ENCODE assay signal across 1 cellular context in the genomic region with DNA sequence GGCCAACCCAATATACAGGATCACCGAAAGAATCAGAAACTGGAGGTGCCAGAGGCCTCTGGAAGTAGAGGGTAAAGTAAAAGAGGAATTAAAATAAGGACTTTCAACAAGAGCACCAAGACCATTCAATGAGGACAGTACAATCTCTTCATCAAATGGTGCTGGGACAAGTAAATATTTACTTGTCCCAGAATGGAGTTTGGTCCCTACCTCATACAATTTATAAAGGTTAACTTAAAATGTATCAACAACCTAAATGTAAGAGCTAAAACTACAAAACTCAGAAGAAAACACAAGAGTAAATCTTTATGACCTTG.
TF ChIP-seq lines count a peak whose summit lies in the region.

No MANE protein-coding gene starts in this region.

TF ChIP-seq in HepG2, 621 proteins besides CTCF, POLR2A, EP300 and RAD21 (continued from another document and continues in another):
- TF ChIP-seq ZNF609 (CRISPR knock-in tag; IDR thresholded peaks at IDR 0.05; ENCODE audit: borderline replicate concordance) (no peak), MATR3 (CRISPR knock-in tag; IDR thresholded peaks at IDR 0.05) (no peak), YY1 (IDR thresholded peaks at IDR 0.05; ENCODE audit: insufficient read depth, insufficient replicate concordance, low read depth, low read length) (no peak), ZNF749 (CRISPR knock-in tag; IDR thresholded peaks at IDR 0.05; ENCODE audit: borderline replicate concordance) (no peak), HNRNPUL1 (IDR thresholded peaks at IDR 0.05; ENCODE audit: low read depth, low read length) (no peak), SIN3B (IDR thresholded peaks at IDR 0.05; ENCODE audit: low read length) (no peak), KAT8 (CRISPR knock-in tag; IDR thresholded peaks at IDR 0.05) (no peak), SAFB2 (CRISPR knock-in tag; IDR thresholded peaks at IDR 0.05; ENCODE audit: borderline replicate concordance, low read depth) (no peak; the same call in 1 of the 2 replicates), SKI (IDR thresholded peaks at IDR 0.05; ENCODE audit: partially characterized antibody) (no peak), ZNF468 (CRISPR knock-in tag; IDR thresholded peaks at IDR 0.05) (no peak), SALL1 (CRISPR knock-in tag; IDR thresholded peaks at IDR 0.05) (no peak), ZSCAN9 (CRISPR knock-in tag; IDR thresholded peaks at IDR 0.05; ENCODE audit: borderline replicate concordance) (no peak; the same call in 1 of the 2 replicates), ATF4 (CRISPR knock-in tag; IDR thresholded peaks at IDR 0.05) (no peak), FOSL2 (CRISPR knock-in tag; IDR thresholded peaks at IDR 0.05) (no peak), HNF4A (CRISPR knock-in tag; IDR thresholded peaks at IDR 0.05) (peak; percentile 85), ZSCAN31 (CRISPR knock-in tag; IDR thresholded peaks at IDR 0.05; ENCODE audit: low read depth) (no peak), AHR (CRISPR knock-in tag; IDR thresholded peaks at IDR 0.05) (no peak), MTF2 (CRISPR knock-in tag; IDR thresholded peaks at IDR 0.05; ENCODE audit: borderline replicate concordance) (no peak), ZNF619 (CRISPR knock-in tag; IDR thresholded peaks at IDR 0.05) (no peak), ZNF543 (CRISPR knock-in tag; IDR thresholded peaks at IDR 0.05) (no peak), FOSL1 (CRISPR knock-in tag; IDR thresholded peaks at IDR 0.05; ENCODE audit: borderline replicate concordance) (no peak), MIER2 (CRISPR knock-in tag; IDR thresholded peaks at IDR 0.05) (no peak), MAFF (IDR thresholded peaks at IDR 0.05; ENCODE audit: low read depth, low read length) (no peak), NFYB (CRISPR knock-in tag; IDR thresholded peaks at IDR 0.05) (no peak), ZNF280D (CRISPR knock-in tag; IDR thresholded peaks at IDR 0.05) (0 out of 2 replicates have a peak, but pooled peaks have one; percentile 4), DR1 (CRISPR knock-in tag; IDR thresholded peaks at IDR 0.05) (no peak), TEAD2 (CRISPR knock-in tag; IDR thresholded peaks at IDR 0.05) (no peak), ZNF878 (CRISPR knock-in tag; IDR thresholded peaks at IDR 0.05) (no peak; the same call in 1 of the 2 replicates), GZF1 (CRISPR knock-in tag; IDR thresholded peaks at IDR 0.05) (no peak), ZNF549 (CRISPR knock-in tag; IDR thresholded peaks at IDR 0.05) (no peak), ZNF335 (CRISPR knock-in tag; IDR thresholded peaks at IDR 0.05) (no peak), ZNF629 (CRISPR knock-in tag; conservative IDR thresholded peaks at IDR 0.05) (no peak), RBAK (CRISPR knock-in tag; IDR thresholded peaks at IDR 0.05) (no peak), ZNF75D (CRISPR knock-in tag; IDR thresholded peaks at IDR 0.05; ENCODE audit: borderline replicate concordance) (no peak), THAP7 (CRISPR knock-in tag; IDR thresholded peaks at IDR 0.05) (no peak), HNRNPLL (IDR thresholded peaks at IDR 0.05; ENCODE audit: low read depth, low read length, poor library complexity, severe bottlenecking) (no peak), ZNF652 (CRISPR knock-in tag; IDR thresholded peaks at IDR 0.05; ENCODE audit: borderline replicate concordance, low read depth) (no peak)
- TF ChIP-seq, protein P1, sequence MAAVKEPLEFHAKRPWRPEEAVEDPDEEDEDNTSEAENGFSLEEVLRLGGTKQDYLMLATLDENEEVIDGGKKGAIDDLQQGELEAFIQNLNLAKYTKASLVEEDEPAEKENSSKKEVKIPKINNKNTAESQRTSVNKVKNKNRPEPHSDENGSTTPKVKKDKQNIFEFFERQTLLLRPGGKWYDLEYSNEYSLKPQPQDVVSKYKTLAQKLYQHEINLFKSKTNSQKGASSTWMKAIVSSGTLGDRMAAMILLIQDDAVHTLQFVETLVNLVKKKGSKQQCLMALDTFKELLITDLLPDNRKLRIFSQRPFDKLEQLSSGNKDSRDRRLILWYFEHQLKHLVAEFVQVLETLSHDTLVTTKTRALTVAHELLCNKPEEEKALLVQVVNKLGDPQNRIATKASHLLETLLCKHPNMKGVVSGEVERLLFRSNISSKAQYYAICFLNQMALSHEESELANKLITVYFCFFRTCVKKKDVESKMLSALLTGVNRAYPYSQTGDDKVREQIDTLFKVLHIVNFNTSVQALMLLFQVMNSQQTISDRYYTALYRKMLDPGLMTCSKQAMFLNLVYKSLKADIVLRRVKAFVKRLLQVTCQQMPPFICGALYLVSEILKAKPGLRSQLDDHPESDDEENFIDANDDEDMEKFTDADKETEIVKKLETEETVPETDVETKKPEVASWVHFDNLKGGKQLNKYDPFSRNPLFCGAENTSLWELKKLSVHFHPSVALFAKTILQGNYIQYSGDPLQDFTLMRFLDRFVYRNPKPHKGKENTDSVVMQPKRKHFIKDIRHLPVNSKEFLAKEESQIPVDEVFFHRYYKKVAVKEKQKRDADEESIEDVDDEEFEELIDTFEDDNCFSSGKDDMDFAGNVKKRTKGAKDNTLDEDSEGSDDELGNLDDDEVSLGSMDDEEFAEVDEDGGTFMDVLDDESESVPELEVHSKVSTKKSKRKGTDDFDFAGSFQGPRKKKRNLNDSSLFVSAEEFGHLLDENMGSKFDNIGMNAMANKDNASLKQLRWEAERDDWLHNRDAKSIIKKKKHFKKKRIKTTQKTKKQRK (IDR thresholded peaks at IDR 0.05; ENCODE audit: low read length), result no peak
- TF ChIP-seq, protein P2, sequence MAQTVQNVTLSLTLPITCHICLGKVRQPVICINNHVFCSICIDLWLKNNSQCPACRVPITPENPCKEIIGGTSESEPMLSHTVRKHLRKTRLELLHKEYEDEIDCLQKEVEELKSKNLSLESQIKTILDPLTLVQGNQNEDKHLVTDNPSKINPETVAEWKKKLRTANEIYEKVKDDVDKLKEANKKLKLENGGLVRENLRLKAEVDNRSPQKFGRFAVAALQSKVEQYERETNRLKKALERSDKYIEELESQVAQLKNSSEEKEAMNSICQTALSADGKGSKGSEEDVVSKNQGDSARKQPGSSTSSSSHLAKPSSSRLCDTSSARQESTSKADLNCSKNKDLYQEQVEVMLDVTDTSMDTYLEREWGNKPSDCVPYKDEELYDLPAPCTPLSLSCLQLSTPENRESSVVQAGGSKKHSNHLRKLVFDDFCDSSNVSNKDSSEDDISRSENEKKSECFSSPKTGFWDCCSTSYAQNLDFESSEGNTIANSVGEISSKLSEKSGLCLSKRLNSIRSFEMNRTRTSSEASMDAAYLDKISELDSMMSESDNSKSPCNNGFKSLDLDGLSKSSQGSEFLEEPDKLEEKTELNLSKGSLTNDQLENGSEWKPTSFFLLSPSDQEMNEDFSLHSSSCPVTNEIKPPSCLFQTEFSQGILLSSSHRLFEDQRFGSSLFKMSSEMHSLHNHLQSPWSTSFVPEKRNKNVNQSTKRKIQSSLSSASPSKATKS (CRISPR knock-in tag; IDR thresholded peaks at IDR 0.05), result 0 out of 2 replicates have a peak, but pooled peaks have one; percentile 39
- TF ChIP-seq, protein P3, sequence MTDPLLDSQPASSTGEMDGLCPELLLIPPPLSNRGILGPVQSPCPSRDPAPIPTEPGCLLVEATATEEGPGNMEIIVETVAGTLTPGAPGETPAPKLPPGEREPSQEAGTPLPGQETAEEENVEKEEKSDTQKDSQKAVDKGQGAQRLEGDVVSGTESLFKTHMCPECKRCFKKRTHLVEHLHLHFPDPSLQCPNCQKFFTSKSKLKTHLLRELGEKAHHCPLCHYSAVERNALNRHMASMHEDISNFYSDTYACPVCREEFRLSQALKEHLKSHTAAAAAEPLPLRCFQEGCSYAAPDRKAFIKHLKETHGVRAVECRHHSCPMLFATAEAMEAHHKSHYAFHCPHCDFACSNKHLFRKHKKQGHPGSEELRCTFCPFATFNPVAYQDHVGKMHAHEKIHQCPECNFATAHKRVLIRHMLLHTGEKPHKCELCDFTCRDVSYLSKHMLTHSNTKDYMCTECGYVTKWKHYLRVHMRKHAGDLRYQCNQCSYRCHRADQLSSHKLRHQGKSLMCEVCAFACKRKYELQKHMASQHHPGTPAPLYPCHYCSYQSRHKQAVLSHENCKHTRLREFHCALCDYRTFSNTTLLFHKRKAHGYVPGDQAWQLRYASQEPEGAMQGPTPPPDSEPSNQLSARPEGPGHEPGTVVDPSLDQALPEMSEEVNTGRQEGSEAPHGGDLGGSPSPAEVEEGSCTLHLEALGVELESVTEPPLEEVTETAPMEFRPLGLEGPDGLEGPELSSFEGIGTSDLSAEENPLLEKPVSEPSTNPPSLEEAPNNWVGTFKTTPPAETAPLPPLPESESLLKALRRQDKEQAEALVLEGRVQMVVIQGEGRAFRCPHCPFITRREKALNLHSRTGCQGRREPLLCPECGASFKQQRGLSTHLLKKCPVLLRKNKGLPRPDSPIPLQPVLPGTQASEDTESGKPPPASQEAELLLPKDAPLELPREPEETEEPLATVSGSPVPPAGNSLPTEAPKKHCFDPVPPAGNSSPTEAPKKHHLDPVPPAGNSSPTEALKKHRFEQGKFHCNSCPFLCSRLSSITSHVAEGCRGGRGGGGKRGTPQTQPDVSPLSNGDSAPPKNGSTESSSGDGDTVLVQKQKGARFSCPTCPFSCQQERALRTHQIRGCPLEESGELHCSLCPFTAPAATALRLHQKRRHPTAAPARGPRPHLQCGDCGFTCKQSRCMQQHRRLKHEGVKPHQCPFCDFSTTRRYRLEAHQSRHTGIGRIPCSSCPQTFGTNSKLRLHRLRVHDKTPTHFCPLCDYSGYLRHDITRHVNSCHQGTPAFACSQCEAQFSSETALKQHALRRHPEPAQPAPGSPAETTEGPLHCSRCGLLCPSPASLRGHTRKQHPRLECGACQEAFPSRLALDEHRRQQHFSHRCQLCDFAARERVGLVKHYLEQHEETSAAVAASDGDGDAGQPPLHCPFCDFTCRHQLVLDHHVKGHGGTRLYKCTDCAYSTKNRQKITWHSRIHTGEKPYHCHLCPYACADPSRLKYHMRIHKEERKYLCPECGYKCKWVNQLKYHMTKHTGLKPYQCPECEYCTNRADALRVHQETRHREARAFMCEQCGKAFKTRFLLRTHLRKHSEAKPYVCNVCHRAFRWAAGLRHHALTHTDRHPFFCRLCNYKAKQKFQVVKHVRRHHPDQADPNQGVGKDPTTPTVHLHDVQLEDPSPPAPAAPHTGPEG (CRISPR knock-in tag; IDR thresholded peaks at IDR 0.05), result no peak
